19 cellular contexts compared by ENCODE assay signal in the genomic region with DNA sequence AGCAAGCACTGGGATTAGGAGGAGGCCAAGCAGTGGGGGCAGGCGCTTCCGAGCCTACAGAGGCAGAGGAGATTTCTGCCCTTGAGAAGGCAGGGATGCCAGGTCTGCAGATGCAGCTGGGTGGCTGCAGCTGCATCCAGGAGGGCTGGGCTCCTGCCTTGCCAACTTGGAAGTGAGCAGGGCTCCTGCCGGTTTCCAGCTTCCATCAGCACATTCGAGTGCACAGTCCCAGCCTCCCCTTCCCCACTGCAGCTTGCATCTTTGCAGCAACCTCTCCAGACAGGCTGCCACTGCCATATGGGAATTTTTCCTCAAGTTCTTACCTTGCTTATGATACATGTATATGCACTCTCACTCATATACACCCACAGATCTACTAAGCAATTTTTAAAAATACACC.
DNase-seq lines count a peak whose midpoint lies in the region; ATAC-seq and TF ChIP-seq lines count a peak whose summit lies in the region.
"Had no signal": no experiment of that assay in that cellular context is flagged by ENCODE, and none has a peak within 500 bp of the region (broad histone marks: within the 10 kb centered on the region; RNA-seq: fewer than 3 reads in every experiment).

No MANE protein-coding gene starts in this region.

- no peak overlapping the region for H4K91ac ChIP-seq in neuronal stem cell (ENCODE audit: low read depth, low read length, poor library complexity)

- H3K4me1 Mint-ChIP-seq in activated CD4-positive, alpha-beta T cell treated with anti-CD3 and anti-CD28 coated beads for 36 hours = no peaks in the 10 kb centered on the region
- H3K4me1 Mint-ChIP-seq in activated CD8-positive, alpha-beta T cell treated with anti-CD3 and anti-CD28 coated beads for 36 hours (ENCODE audit: low read depth) = no peaks in the 10 kb centered on the region
- H3K4me1 Mint-ChIP-seq: B cell had no signal

- no peak overlapping the region for H3K27ac Mint-ChIP-seq in activated CD4-positive, alpha-beta T cell treated with anti-CD3 and anti-CD28 coated beads for 36 hours
- H3K27ac Mint-ChIP-seq in activated CD8-positive, alpha-beta T cell treated with anti-CD3 and anti-CD28 coated beads for 36 hours = no peak overlapping the region
- H3K27ac Mint-ChIP-seq: B cell; CD4-positive, alpha-beta T cell; CD8-positive, alpha-beta T cell had no signal

- H2BK12ac ChIP-seq in neuronal stem cell (ENCODE audit: low read length) = no peak overlapping the region

- peak overlapping the region; percentile 45 for H3K23ac ChIP-seq in neuronal stem cell (ENCODE audit: low read depth, low read length, poor library complexity)

- TF ChIP-seq RAD21 in neural cell (conservative IDR thresholded peaks at IDR 0.05) = no peak

- no peak overlapping the region for H2BK15ac ChIP-seq in neuronal stem cell (ENCODE audit: low read length)

- whole genome bisulfite sequencing in neuronal stem cell (ENCODE audit: extremely low coverage in 2 of 2, insufficient read length in 2 of 2, insufficient replicate concordance in 1 of 2), 2 donors = no CpG with 5 or more reads among the region's 4 CpGs
- 75 to 83% methylated on average over 4 of the region's 4 CpGs for WGBS in aorta, 2 donors

- H3K27ac ChIP-seq in caudate nucleus (ENCODE audit: low read depth, low read length) (peak overlapping the region; percentile 67), neural cell (ENCODE audit: low read length) (peak overlapping the region; percentile 42), neuronal stem cell (replicated peaks; ENCODE audit: low read length) (no peak overlapping the region), aorta (ENCODE audit: low read depth in 1 of 2, low read length in 2 of 2) (no peak overlapping the region)
- H3K27ac ChIP-seq: 22Rv1; A549; BLaER1 treated with 17β-estradiol and CSF1 and Interleukin-3, amounts not matched to agents 10 nM and 100 nM; C4-2B had no signal

- no peaks in the 10 kb centered on the region for H4K20me1 ChIP-seq in neural cell (ENCODE audit: insufficient read depth)
- H4K20me1 ChIP-seq: BLaER1 treated with 17β-estradiol and CSF1 and Interleukin-3, amounts not matched to agents 10 nM and 100 nM had no signal

- TF ChIP-seq CTCF in neural cell (IDR thresholded peaks at IDR 0.05; ENCODE audit: poor library complexity, severe bottlenecking) = no peak
- no peak for TF ChIP-seq CTCF in activated CD8-positive, alpha-beta T cell treated with anti-CD3 and anti-CD28 coated beads for 36 hours (IDR thresholded peaks at IDR 0.05)

- no peak overlapping the region for H4K8ac ChIP-seq in neuronal stem cell (ENCODE audit: low read depth, low read length)

- H3K79me2 ChIP-seq in neural cell (replicated peaks; ENCODE audit: insufficient read depth, low read length) = no peaks in the 10 kb centered on the region

- POLR2A ChIA-PET in activated CD4-positive, alpha-beta T cell treated with anti-CD3 and anti-CD28 coated beads for 36 hours (lab: Charles Lee) = no interaction called here
- POLR2A ChIA-PET in activated CD8-positive, alpha-beta T cell treated with anti-CD3 and anti-CD28 coated beads for 36 hours (lab: Charles Lee) = no interaction called here

- H3K36me3 ChIP-seq in neural cell (ENCODE audit: insufficient read depth, low read length) (no peaks in the 10 kb centered on the region), neuronal stem cell (replicated peaks in 1 of 2; ENCODE audit: control insufficient read depth in 2 of 2, insufficient read depth in 2 of 2, low read length in 2 of 2) (no peaks in the 10 kb centered on the region), aorta (ENCODE audit: control insufficient read depth in 1 of 2, insufficient read depth in 2 of 2, low read length in 1 of 2) (no peaks in the 10 kb centered on the region)
- H3K36me3 ChIP-seq: BLaER1 treated with 17β-estradiol and CSF1 and Interleukin-3, amounts not matched to agents 10 nM and 100 nM had no signal

- H3K9me2 ChIP-seq in neural cell (ENCODE audit: insufficient read depth, low read length) = no peaks in the 10 kb centered on the region

- no peak for TF ChIP-seq EP300 in neural cell (conservative IDR thresholded peaks at IDR 0.05; ENCODE audit: poor library complexity, severe bottlenecking)

- H3K9ac ChIP-seq in neural cell (ENCODE audit: low read length) (no peak overlapping the region), neuronal stem cell (ENCODE audit: low read depth, low read length, poor library complexity) (peak overlapping the region; percentile 39)
- H3K9ac ChIP-seq: BLaER1 treated with 17β-estradiol and CSF1 and Interleukin-3, amounts not matched to agents 10 nM and 100 nM had no signal

- H2AFZ ChIP-seq in neural cell (ENCODE audit: low read depth, low read length) (no peak overlapping the region), neuronal stem cell (ENCODE audit: low read length) (no peak overlapping the region)

- H3K79me1 ChIP-seq in neuronal stem cell (ENCODE audit: low read depth, low read length) = no peaks in the 10 kb centered on the region

- H2BK5ac ChIP-seq in neuronal stem cell (ENCODE audit: low read length) = no peak overlapping the region

- peak overlapping the region; percentile 44 for H3K4me3 ChIP-seq in neural cell (ENCODE audit: low read length)
- H3K4me3 ChIP-seq in neuronal stem cell (ENCODE audit: low read length in 2 of 2) = peak overlapping the region in 1 of 2 donors; percentile 37
- no peak overlapping the region for H3K4me3 ChIP-seq in aorta (ENCODE audit: low read length in 2 of 2)
- H3K4me3 ChIP-seq: A549; BLaER1 treated with 17β-estradiol and CSF1 and Interleukin-3, amounts not matched to agents 10 nM and 100 nM had no signal

- H3K4me1 ChIP-seq in neuronal stem cell (ENCODE audit: control insufficient read depth in 2 of 2, insufficient read depth in 1 of 2, low read depth in 1 of 2, low read length in 2 of 2) (no peaks in the 10 kb centered on the region), aorta (ENCODE audit: control insufficient read depth in 1 of 2, insufficient read depth in 2 of 2, low read length in 2 of 2) (no peaks in the 10 kb centered on the region)
- H3K4me1 ChIP-seq: A549, Caco-2 had no signal

- H3K18ac ChIP-seq in neuronal stem cell (ENCODE audit: low read length) = no peak overlapping the region

- CTCF ChIA-PET in activated CD4-positive, alpha-beta T cell treated with anti-CD3 and anti-CD28 coated beads for 36 hours (lab: Charles Lee) = no interaction called here
- CTCF ChIA-PET in activated CD8-positive, alpha-beta T cell treated with anti-CD3 and anti-CD28 coated beads for 36 hours (lab: Charles Lee) = no interaction called here

- peak in 24 of 61 donors; percentile 4 to 83 (median 24) for DNase-seq in caudate nucleus (lab: John Stamatoyannopoulos, UW)
- no peak for DNase-seq in neuronal stem cell (ENCODE audit: low spot score)
- no peak for DNase-seq in aorta
- no peak for DNase-seq in activated CD4-positive, alpha-beta T cell treated with anti-CD3 and anti-CD28 coated beads for 36 hours
- DNase-seq in activated CD8-positive, alpha-beta T cell treated with anti-CD3 and anti-CD28 coated beads for 36 hours = no peak
- DNase-seq: AML-193; Caco-2; Calu3; CD4-positive, alpha-beta T cell; CD8-positive, alpha-beta T cell; DMS79 treated with DMSO at 0.1 percent for 48 hours; GF-D8 had no signal

- no peak overlapping the region for H2BK120ac ChIP-seq in neuronal stem cell (ENCODE audit: low read depth, low read length)

- intact Hi-C loops in aorta (cut with DNase I) = no loop called here
- intact Hi-C loops in activated CD4-positive, alpha-beta T cell treated with anti-CD3 and anti-CD28 coated beads for 36 hours (cut with DNase I, micrococcal nuclease) = no loop called here
- intact Hi-C loops in activated CD8-positive, alpha-beta T cell treated with anti-CD3 and anti-CD28 coated beads for 36 hours (cut with micrococcal nuclease) = no loop called here

- H3K9me3 Mint-ChIP-seq in activated CD4-positive, alpha-beta T cell treated with anti-CD3 and anti-CD28 coated beads for 36 hours (ENCODE audit: low read depth) = no peaks in the 10 kb centered on the region
- H3K9me3 Mint-ChIP-seq in activated CD8-positive, alpha-beta T cell treated with anti-CD3 and anti-CD28 coated beads for 36 hours = no peaks in the 10 kb centered on the region

- H3K27me3 ChIP-seq in neural cell (ENCODE audit: insufficient read depth, low read depth, low read length) (no peaks in the 10 kb centered on the region), neuronal stem cell (ENCODE audit: control insufficient read depth in 3 of 3, insufficient read depth in 3 of 3, low read depth in 1 of 3, low read length in 3 of 3) (no peaks in the 10 kb centered on the region), aorta (ENCODE audit: control insufficient read depth in 1 of 2, insufficient read depth in 2 of 2, low read length in 1 of 2) (peaks cover 0 to 1% of the 10 kb centered on the region in 2 donors)
- H3K27me3 ChIP-seq: BLaER1 treated with 17β-estradiol and CSF1 and Interleukin-3, amounts not matched to agents 10 nM and 100 nM had no signal

- H3K27me3 Mint-ChIP-seq in activated CD4-positive, alpha-beta T cell treated with anti-CD3 and anti-CD28 coated beads for 36 hours = no peaks in the 10 kb centered on the region
- peaks cover 1% of the 10 kb centered on the region for H3K27me3 Mint-ChIP-seq in activated CD8-positive, alpha-beta T cell treated with anti-CD3 and anti-CD28 coated beads for 36 hours
- H3K27me3 Mint-ChIP-seq: B cell had no signal

- no peak overlapping the region for H3K4me2 ChIP-seq in neural cell (ENCODE audit: low read length)
- no peak overlapping the region for H3K4me2 ChIP-seq in neuronal stem cell (ENCODE audit: insufficient read depth, low read length, poor library complexity, severe bottlenecking)
- H3K4me2 ChIP-seq: A549; BLaER1 treated with 17β-estradiol and CSF1 and Interleukin-3, amounts not matched to agents 10 nM and 100 nM had no signal

- ATAC-seq in aorta (ENCODE audit: low FRiP score) (peak; percentile 44), HG02623 (IDR thresholded peaks at IDR 0.05; ENCODE audit: unreplicated experiment) (no peak)
- no peak for ATAC-seq in activated CD4-positive, alpha-beta T cell treated with anti-CD3 and anti-CD28 coated beads for 36 hours
- ATAC-seq in activated CD8-positive, alpha-beta T cell treated with anti-CD3 and anti-CD28 coated beads for 36 hours = no peak
- ATAC-seq: A549; CD8-positive, alpha-beta T cell had no signal

- H3K14ac ChIP-seq in neuronal stem cell (ENCODE audit: low read length) = no peak overlapping the region

- no peak overlapping the region for H3K4ac ChIP-seq in neuronal stem cell (ENCODE audit: low read length)

- no peaks in the 10 kb centered on the region for H3K9me3 ChIP-seq in neural cell (ENCODE audit: low read length)
- peaks cover 7 to 15% of the 10 kb centered on the region in 2 donors for H3K9me3 ChIP-seq in neuronal stem cell (replicated peaks in 1 of 2; ENCODE audit: control insufficient read depth in 2 of 2, insufficient read depth in 1 of 2, low read depth in 1 of 2, low read length in 2 of 2)
- peaks cover 4% of the 10 kb centered on the region for H3K9me3 ChIP-seq in aorta (ENCODE audit: control insufficient read depth, low read length)
- H3K9me3 ChIP-seq: A549 had no signal

- H3K36me3 Mint-ChIP-seq in activated CD4-positive, alpha-beta T cell treated with anti-CD3 and anti-CD28 coated beads for 36 hours (ENCODE audit: low read depth) = no peaks in the 10 kb centered on the region
- H3K36me3 Mint-ChIP-seq in activated CD8-positive, alpha-beta T cell treated with anti-CD3 and anti-CD28 coated beads for 36 hours (ENCODE audit: low read depth) = no peaks in the 10 kb centered on the region
- H3K36me3 Mint-ChIP-seq: CD8-positive, alpha-beta T cell had no signal

- no peak overlapping the region for H2AK5ac ChIP-seq in neuronal stem cell (ENCODE audit: low read depth, low read length)

- H3K4me3 Mint-ChIP-seq in activated CD4-positive, alpha-beta T cell treated with anti-CD3 and anti-CD28 coated beads for 36 hours = no peak overlapping the region
- H3K4me3 Mint-ChIP-seq in activated CD8-positive, alpha-beta T cell treated with anti-CD3 and anti-CD28 coated beads for 36 hours = no peak overlapping the region
- H3K4me3 Mint-ChIP-seq: B cell; CD4-positive, alpha-beta T cell; CD8-positive, alpha-beta T cell had no signal

- H3F3A ChIP-seq in neural cell (ENCODE audit: insufficient read depth, low read length, poor library complexity, severe bottlenecking) = no peaks in the 10 kb centered on the region

Comparison
In these comparisons a context has a peak if more than half of its experiments do, and no peak if none do; other contexts are left out.
1. H3K27ac ChIP-seq: peak in caudate nucleus (single experiment) and neural cell (single experiment); none in neuronal stem cell (single experiment) and aorta (0 of 2).